ENCODE assay signal across 1 cellular context in the genomic region with DNA sequence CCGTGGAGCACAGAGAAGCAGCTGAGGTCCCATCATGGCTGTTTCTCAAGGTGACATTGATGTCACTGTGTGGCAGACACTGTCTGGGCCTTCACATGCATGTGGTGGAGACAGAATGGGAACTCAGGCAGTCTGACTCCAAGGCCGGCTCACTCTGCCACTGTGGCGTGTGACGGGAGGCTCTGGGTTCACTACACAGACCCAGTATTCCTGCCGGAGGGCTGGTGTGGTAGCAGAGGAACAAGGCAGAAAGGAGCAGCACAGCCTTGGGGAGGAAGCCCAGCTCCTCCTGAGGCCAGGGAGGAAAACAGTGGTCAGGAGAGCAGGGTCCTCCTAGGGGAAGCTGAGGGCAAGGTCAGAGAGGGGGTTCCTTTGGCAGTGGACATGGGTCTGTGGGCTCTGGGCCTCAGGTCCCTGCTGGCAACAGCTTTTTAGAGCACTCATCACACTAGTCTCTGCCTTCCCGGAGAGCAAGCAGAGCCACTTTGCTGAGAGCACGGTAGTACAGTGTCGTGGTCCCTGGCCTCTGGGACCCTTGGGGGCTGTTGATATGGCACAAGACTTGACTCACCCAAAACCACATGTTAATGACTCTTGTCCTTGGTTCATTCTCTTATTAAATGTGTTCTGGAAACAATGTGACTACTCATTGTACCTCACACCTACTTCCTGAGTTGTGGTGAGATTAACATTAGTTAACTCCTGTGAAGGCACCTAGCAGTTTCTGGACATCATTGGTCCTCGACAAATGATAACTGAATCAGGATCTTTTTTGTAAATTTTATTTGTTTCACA.
TF ChIP-seq lines count a peak whose summit lies in the region.

No MANE protein-coding gene starts in this region.

TF ChIP-seq in IMR-90, 13 proteins besides CTCF, POLR2A, EP300 and RAD21:
- no peak for TF ChIP-seq MAZ (IDR thresholded peaks at IDR 0.05; ENCODE audit: borderline replicate concordance, low read depth, low read length)
- no peak for TF ChIP-seq BHLHE40 (IDR thresholded peaks at IDR 0.05; ENCODE audit: low read depth, low read length)
- TF ChIP-seq, protein P1, sequence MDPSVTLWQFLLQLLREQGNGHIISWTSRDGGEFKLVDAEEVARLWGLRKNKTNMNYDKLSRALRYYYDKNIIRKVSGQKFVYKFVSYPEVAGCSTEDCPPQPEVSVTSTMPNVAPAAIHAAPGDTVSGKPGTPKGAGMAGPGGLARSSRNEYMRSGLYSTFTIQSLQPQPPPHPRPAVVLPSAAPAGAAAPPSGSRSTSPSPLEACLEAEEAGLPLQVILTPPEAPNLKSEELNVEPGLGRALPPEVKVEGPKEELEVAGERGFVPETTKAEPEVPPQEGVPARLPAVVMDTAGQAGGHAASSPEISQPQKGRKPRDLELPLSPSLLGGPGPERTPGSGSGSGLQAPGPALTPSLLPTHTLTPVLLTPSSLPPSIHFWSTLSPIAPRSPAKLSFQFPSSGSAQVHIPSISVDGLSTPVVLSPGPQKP (IDR thresholded peaks at IDR 0.05; ENCODE audit: borderline replicate concordance, low read depth, low read length), result no peak
- no peak for TF ChIP-seq MAFK (IDR thresholded peaks at IDR 0.05; ENCODE audit: low read depth, low read length)
- TF ChIP-seq CHD1 (IDR thresholded peaks at IDR 0.05; ENCODE audit: low read depth, low read length), result no peak
- no peak for TF ChIP-seq FOS (IDR thresholded peaks at IDR 0.05; ENCODE audit: low read depth, low read length)
- TF ChIP-seq NFE2L2 (IDR thresholded peaks at IDR 0.05; ENCODE audit: low read depth, low read length), result no peak
- no peak for TF ChIP-seq CEBPB (IDR thresholded peaks at IDR 0.05; ENCODE audit: low read depth, low read length)
- TF ChIP-seq, protein P2, sequence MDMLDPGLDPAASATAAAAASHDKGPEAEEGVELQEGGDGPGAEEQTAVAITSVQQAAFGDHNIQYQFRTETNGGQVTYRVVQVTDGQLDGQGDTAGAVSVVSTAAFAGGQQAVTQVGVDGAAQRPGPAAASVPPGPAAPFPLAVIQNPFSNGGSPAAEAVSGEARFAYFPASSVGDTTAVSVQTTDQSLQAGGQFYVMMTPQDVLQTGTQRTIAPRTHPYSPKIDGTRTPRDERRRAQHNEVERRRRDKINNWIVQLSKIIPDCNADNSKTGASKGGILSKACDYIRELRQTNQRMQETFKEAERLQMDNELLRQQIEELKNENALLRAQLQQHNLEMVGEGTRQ (IDR thresholded peaks at IDR 0.05; ENCODE audit: low read depth, low read length), result no peak
- no peak for TF ChIP-seq MXI1 (IDR thresholded peaks at IDR 0.05; ENCODE audit: borderline replicate concordance, low read depth, low read length)
